15 cellular contexts compared by ENCODE assay signal in genomic region chr5:175606409-175606808, GRCh38.
"Had no signal": no experiment of that assay in that cellular context is flagged by ENCODE, and none has a peak within 500 bp of the region (broad histone marks: within the 10 kb centered on the region; RNA-seq: fewer than 3 reads in every experiment).

No MANE protein-coding gene starts in this region.

- DNase-seq: cortex of kidney; dorsolateral prefrontal cortex; effector memory CD4-positive, alpha-beta T cell; kidney; left cardiac atrium; left ventricle myocardium inferior; lower lobe of right lung; natural killer cell; small intestine; stimulated activated CD4-positive, alpha-beta T cell treated with anti-CD3 and anti-CD28 coated beads, Interleukin-12 subunit alpha, Interleukin-12 subunit beta, amount 100 ng/mL, for 4 hours; stimulated activated naive CD4-positive, alpha-beta T cell treated with Interleukin-2 at 50 U/mL for 16 hours; uterus had no signal

- H3K4me1 ChIP-seq: esophagus muscularis mucosa, gastroesophageal sphincter, lower lobe of right lung, right atrium auricular region, uterus had no signal

- H3K27ac ChIP-seq: esophagus muscularis mucosa, gastroesophageal sphincter, left ventricle myocardium inferior, lower lobe of right lung, right atrium auricular region, uterus had no signal

- H3K9me3 ChIP-seq: esophagus muscularis mucosa, gastroesophageal sphincter, lower lobe of right lung, right atrium auricular region, uterus had no signal

- H3K27me3 ChIP-seq: right atrium auricular region, uterus had no signal

- H3K36me3 ChIP-seq: esophagus muscularis mucosa, gastroesophageal sphincter, left ventricle myocardium inferior, lower lobe of right lung, right atrium auricular region, uterus had no signal

- H3K4me3 ChIP-seq: dorsolateral prefrontal cortex, esophagus muscularis mucosa, gastroesophageal sphincter, left ventricle myocardium inferior, lower lobe of right lung, right atrium auricular region, uterus had no signal

- ATAC-seq: gastroesophageal sphincter, left cardiac atrium, lower lobe of right lung, natural killer cell had no signal
